Comparison of ENCODE assay signal across 15 cellular contexts in genomic region chr17:30251931-30252330, GRCh38. TPM values are rescaled to one million over a fixed set of nuclear protein-coding genes. Genes with fewer than 3 reads are reported as not detected.
DNase-seq lines count a peak whose midpoint lies in the region; ATAC-seq, FAIRE-seq and TF ChIP-seq lines count a peak whose summit lies in the region.
"Had no signal": no experiment of that assay in that cellular context is flagged by ENCODE, and none has a peak within 500 bp of the region (broad histone marks: within the 10 kb centered on the region; RNA-seq: fewer than 3 reads in every experiment).

No MANE protein-coding gene starts in this region.

- TF ChIP-seq CTCF in VCaP (conservative IDR thresholded peaks at IDR 0.05) (no peak), gastroesophageal sphincter (IDR thresholded peaks at IDR 0.05) (no peak)

- no peak for TF ChIP-seq POLR2A in gastroesophageal sphincter (IDR thresholded peaks at IDR 0.05)

- ATAC-seq in HG02870 (IDR thresholded peaks at IDR 0.05; ENCODE audit: unreplicated experiment): no peak
- ATAC-seq in gastroesophageal sphincter: no peak
- ATAC-seq: A549, HCT116 had no signal

- no peaks in the 10 kb centered on the region for H3K4me1 ChIP-seq in gastroesophageal sphincter
- H3K4me1 ChIP-seq: A549, BLaER1 had no signal

- peak; percentile 21 for FAIRE-seq in endometrium (lab: Jason Lieb, UNC)
- FAIRE-seq: A549, GM18507, H54 had no signal

- no peaks in the 10 kb centered on the region for H3K27me3 ChIP-seq in gastroesophageal sphincter
- H3K27me3 ChIP-seq: BLaER1 had no signal

- peak overlapping the region; percentile 60; the same call in 1 of the 2 replicates for H3K27ac ChIP-seq in VCaP
- H3K27ac ChIP-seq in gastroesophageal sphincter: no peak overlapping the region
- H3K27ac ChIP-seq: A549, BLaER1, GM23248 had no signal

- TF ChIP-seq EP300 in gastroesophageal sphincter (IDR thresholded peaks at IDR 0.05): no peak

- H3K4me3 ChIP-seq in gastroesophageal sphincter: no peak overlapping the region
- H3K4me3 ChIP-seq: A549, BLaER1, GM23248 had no signal

- H3K36me3 ChIP-seq in gastroesophageal sphincter: peaks cover 0 to 96% of the 10 kb centered on the region in 2 donors

- H3K9me3 ChIP-seq in gastroesophageal sphincter: no peaks in the 10 kb centered on the region
- H3K9me3 ChIP-seq: A549, BLaER1 had no signal

- DNase-seq in fibroblast of the conjunctiva (ENCODE audit: low read depth): peak; percentile 43
- DNase-seq in NCI-H774 (lab: John Stamatoyannopoulos, UW): no peak
- DNase-seq: DMS53, GF-D8, GM23248 had no signal

RNA-seq across cellular contexts. Expression of gene SLC6A4, which starts 16.4 kb away (rescaled TPM):
- under 1 TPM; under 0.01 to 0.22 (median 0.09) TPM for total RNA-seq in gastroesophageal sphincter
- total RNA-seq: GM23248, HT1080 had no signal

RNA-seq across cellular contexts. Expression of gene BLMH, which starts 39.8 kb away (rescaled TPM):
- total RNA-seq in gastroesophageal sphincter: 10 to 100 TPM; 17.8 to 29.3 (median 20.7) TPM
